In the genomic region with DNA sequence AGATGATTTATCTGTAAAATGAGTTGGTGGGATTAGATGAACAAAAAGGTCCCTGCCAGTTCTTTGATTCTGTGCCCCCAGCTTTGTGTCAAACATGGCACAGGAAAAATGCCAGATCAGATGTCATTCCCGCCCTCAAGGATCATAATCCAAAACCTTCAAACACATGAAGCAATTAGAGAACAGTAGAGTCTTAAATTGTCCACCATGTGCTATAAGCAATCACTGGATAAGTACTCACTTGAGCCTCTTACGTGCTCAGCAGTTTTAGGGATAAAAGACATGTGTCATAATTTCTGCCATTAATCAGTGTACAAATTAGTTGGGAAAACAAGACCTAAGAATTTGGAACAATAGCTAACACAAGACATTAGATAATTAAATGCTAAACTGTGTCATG, we compare ENCODE assay signal across 14 cellular contexts. TPM values are rescaled to one million over a fixed set of nuclear protein-coding genes. Genes with fewer than 3 reads are reported as not detected.
A peak's percentile ranks its signal among the peaks of the same experiment; 100 is the strongest.
DNase-seq lines count a peak whose midpoint lies in the region; ATAC-seq, FAIRE-seq and TF ChIP-seq lines count a peak whose summit lies in the region.
"Had no signal": no experiment of that assay in that cellular context is flagged by ENCODE, and none has a peak within 500 bp of the region (broad histone marks: within the 10 kb centered on the region; RNA-seq: fewer than 3 reads in every experiment).

No MANE protein-coding gene starts in this region.

- H3K4me3 Mint-ChIP-seq in immature natural killer cell, result peak overlapping the region in 1 of 5 donors; percentile 11
- no peak overlapping the region for H3K4me3 Mint-ChIP-seq in glutamatergic neuron (ENCODE audit: unreplicated experiment)
- H3K4me3 Mint-ChIP-seq in Calu3 (ENCODE audit: low read depth, unreplicated experiment), result no peak overlapping the region

- TF ChIP-seq POLR2A in GM12891 (IDR thresholded peaks at IDR 0.05; ENCODE audit: low read depth, low read length), result no peak

- peaks cover 48 to 56% of the 10 kb centered on the region in 2 donors for H3K4me1 Mint-ChIP-seq in immature natural killer cell
- H3K4me1 Mint-ChIP-seq in glutamatergic neuron (ENCODE audit: low read depth, unreplicated experiment), result no peaks in the 10 kb centered on the region
- peaks cover 14% of the 10 kb centered on the region for H3K4me1 Mint-ChIP-seq in Calu3 (ENCODE audit: low read depth, unreplicated experiment)

- BruUV-seq in Calu3 (replicated peaks; lab: Mats Ljungman, UMichigan), result no TSS peak

- CTCF ChIA-PET in Calu3 (lab: Charles Lee), result interaction anchor here (1.1 kb wide), 1 partner anchor 56 kb away, joined by 5 read pairs; no protein-coding TSS in a partner anchor

- intact Hi-C loops in Calu3 (cut with micrococcal nuclease; ENCODE audit: unreplicated experiment), result no loop called here

- no peak for ATAC-seq in GM21786 (IDR thresholded peaks at IDR 0.05; ENCODE audit: unreplicated experiment)
- ATAC-seq: HepG2 had no signal

- H3K27me3 Mint-ChIP-seq in immature natural killer cell (ENCODE audit: low read depth in 3 of 3), result no peaks in the 10 kb centered on the region
- H3K27me3 Mint-ChIP-seq in glutamatergic neuron (ENCODE audit: unreplicated experiment), result no peaks in the 10 kb centered on the region
- no peaks in the 10 kb centered on the region for H3K27me3 Mint-ChIP-seq in Calu3 (ENCODE audit: unreplicated experiment)

- DNase-seq in GM12891 (ENCODE audit: insufficient read length, low spot score), result no peak
- peak; percentile 53 for DNase-seq in NCI-H1436 (lab: John Stamatoyannopoulos, UW)
- DNase-seq in NCI-H69 (lab: John Stamatoyannopoulos, UW), result peak; percentile 99
- DNase-seq in immature natural killer cell, result no peak
- no peak for DNase-seq in central memory CD4-positive, alpha-beta T cell
- no peak for DNase-seq in glutamatergic neuron
- DNase-seq in Calu3, result no peak
- DNase-seq: activated CD8-positive, alpha-beta memory T cell treated with anti-CD3 and anti-CD28 coated beads, Interleukin-2, amount 50 U/mL, for 48 hours; activated naive CD4-positive, alpha-beta T cell treated with Interleukin-2 at 50 U/mL for 16 hours; BE2C; stimulated activated CD4-positive, alpha-beta T cell treated with anti-CD3 and anti-CD28 coated beads, Interleukin-4, amount 100 ng/mL, for 24 hours; thyroid gland had no signal

- peaks cover 0 to 3% (median 0%) of the 10 kb centered on the region in 3 donors for H3K36me3 Mint-ChIP-seq in immature natural killer cell
- no peaks in the 10 kb centered on the region for H3K36me3 Mint-ChIP-seq in glutamatergic neuron (ENCODE audit: unreplicated experiment)
- H3K36me3 Mint-ChIP-seq in Calu3 (ENCODE audit: insufficient read depth, unreplicated experiment), result no peaks in the 10 kb centered on the region

- TF ChIP-seq CTCF in glutamatergic neuron (IDR thresholded peaks at IDR 0.05; ENCODE audit: partially characterized antibody, unreplicated experiment) (no peak), Calu3 (IDR thresholded peaks at IDR 0.05; ENCODE audit: unreplicated experiment) (no peak)

- H3K9me3 Mint-ChIP-seq in immature natural killer cell, result no peaks in the 10 kb centered on the region
- no peaks in the 10 kb centered on the region for H3K9me3 Mint-ChIP-seq in glutamatergic neuron (ENCODE audit: unreplicated experiment)
- H3K9me3 Mint-ChIP-seq in Calu3 (ENCODE audit: low read depth, unreplicated experiment), result no peaks in the 10 kb centered on the region

- peak; percentile 9 for FAIRE-seq in GM12891 (lab: Jason Lieb, UNC)
- FAIRE-seq: HepG2 had no signal

- H3K27ac Mint-ChIP-seq in immature natural killer cell (peak overlapping the region in 5 of 6 donors; percentile 32 to 81 (median 61)), glutamatergic neuron (ENCODE audit: unreplicated experiment) (no peak overlapping the region), Calu3 (ENCODE audit: unreplicated experiment) (no peak overlapping the region)

TF ChIP-seq in GM12891, 5 proteins besides CTCF, POLR2A, EP300 and RAD21:
- no peak for TF ChIP-seq PAX5 (IDR thresholded peaks at IDR 0.05; ENCODE audit: insufficient read depth, low read length, severe bottlenecking)
- no peak for TF ChIP-seq POLR2AphosphoS5 (IDR thresholded peaks at IDR 0.05; ENCODE audit: low read depth, low read length)
- no peak for TF ChIP-seq SPI1 (IDR thresholded peaks at IDR 0.05; ENCODE audit: low read depth, low read length)
- no peak for TF ChIP-seq POU2F2 (IDR thresholded peaks at IDR 0.05; ENCODE audit: low read depth, low read length)
- TF ChIP-seq TAF1 (IDR thresholded peaks at IDR 0.05; ENCODE audit: low read depth, low read length), result no peak

RNA-seq across cellular contexts. Expression of a gene that starts 15.4 kb away (rescaled TPM):
- polyA plus RNA-seq in GM12891 (2012; ENCODE audit: low read depth, missing spikeins), result 3.9 TPM
- polyA plus RNA-seq in immature natural killer cell, result 10 to 100 TPM; 11.8 to 23.6 (median 14.0) TPM
- total RNA-seq in glutamatergic neuron (ENCODE audit: unreplicated experiment) (not detected), Calu3 (2022) (24.3 and 33.4 TPM in 2 replicates)

Comparison
In these comparisons a context has a peak if more than half of its experiments do, and no peak if none do; other contexts are left out.
1. DNase-seq: peak in NCI-H1436 (single experiment) and NCI-H69 (single experiment); none in GM12891 (single experiment), immature natural killer cell (0 of 3), central memory CD4-positive, alpha-beta T cell (single experiment), glutamatergic neuron (single experiment) and Calu3 (single experiment).
2. H3K27ac Mint-ChIP-seq: peak in immature natural killer cell (5 of 6); none in glutamatergic neuron (single experiment) and Calu3 (single experiment).
3. RNA of a gene that starts 15.4 kb away (total RNA-seq): 24.3 to 33.4 TPM in Calu3; not detected in glutamatergic neuron (single experiment); every median in the first group is over 10 times any median in the second.